In the genomic region with DNA sequence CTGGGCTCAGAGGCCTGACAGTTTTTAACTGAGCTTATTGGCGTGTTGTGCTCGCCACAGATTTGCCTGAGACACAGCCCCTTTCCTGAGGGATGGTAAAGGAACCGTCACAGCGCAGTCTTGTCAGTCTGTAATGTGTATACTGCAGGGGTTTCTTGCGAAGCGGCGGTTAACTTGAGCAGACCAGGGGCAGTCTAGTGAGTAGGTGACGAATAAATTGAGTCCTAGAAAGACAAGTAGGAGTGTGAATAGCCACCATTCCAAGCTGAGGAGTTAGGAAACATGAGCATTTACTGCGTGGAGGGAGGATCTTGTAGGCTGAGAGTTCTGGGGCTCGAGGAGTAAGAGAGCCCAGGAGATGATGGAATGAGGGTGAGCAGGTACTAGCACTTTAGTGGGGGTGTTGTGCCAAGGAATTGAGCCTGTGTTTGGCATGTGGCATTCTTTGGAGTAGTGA, we compare ENCODE assay signal across 8 cellular contexts. TPM values are rescaled to one million over a fixed set of nuclear protein-coding genes. Genes with fewer than 3 reads are reported as not detected.
DNase-seq lines count a peak whose midpoint lies in the region; ATAC-seq, FAIRE-seq and TF ChIP-seq lines count a peak whose summit lies in the region.

No MANE protein-coding gene starts in this region.

- FAIRE-seq in GM12892 (lab: Jason Lieb, UNC): no peak

- TF ChIP-seq CTCF in right atrium auricular region (IDR thresholded peaks at IDR 0.05) (no peak), GM10248 (IDR thresholded peaks at IDR 0.05; ENCODE audit: control extremely low read depth, extremely low read depth, low read depth, missing control alignments) (no peak)

- H3K9me3 ChIP-seq in right atrium auricular region: no peaks in the 10 kb centered on the region

- ATAC-seq in activated CD8-positive, alpha-beta T cell treated with anti-CD3 and anti-CD28 coated beads, Interleukin-2, amount 10 ng/mL, durations not matched to agents 7 days and 5 days: no peak
- no peak for ATAC-seq in stimulated activated effector memory CD8-positive, alpha-beta T cell treated with anti-CD3 and anti-CD28 coated beads, Interleukin-12 subunit alpha, Interleukin-12 subunit beta, amount 100 ng/mL, for 72 hours
- ATAC-seq in HG02588 (IDR thresholded peaks at IDR 0.05; ENCODE audit: unreplicated experiment): no peak

- CTCF ChIA-PET in activated CD8-positive, alpha-beta T cell treated with anti-CD3 and anti-CD28 coated beads, Interleukin-2, amount 10 ng/mL, durations not matched to agents 7 days and 5 days (lab: Charles Lee): interaction anchor here (0.7 to 6.3 kb wide), 7 partner anchors 9 to 65 kb away, joined by 3 to 98 read pairs (median 5); no protein-coding TSS in a partner anchor
- CTCF ChIA-PET in GM10248 (lab: Yijun Ruan, JAX): interaction anchor here (1.1 to 2.2 kb wide), 4 partner anchors 11 to 57 kb away, joined by 3 to 7 read pairs (median 4); no protein-coding TSS in a partner anchor

- H3K4me1 ChIP-seq in right atrium auricular region: peaks cover 0 to 49% of the 10 kb centered on the region in 2 donors

- peak; percentile 50 for DNase-seq in HT-29 (ENCODE audit: low spot score)
- DNase-seq in activated CD8-positive, alpha-beta T cell treated with anti-CD3 and anti-CD28 coated beads, Interleukin-2, amount 10 ng/mL, durations not matched to agents 7 days and 5 days: no peak
- DNase-seq in right atrium auricular region (ENCODE audit: low spot score): no peak
- no peak for DNase-seq in stimulated activated effector memory CD8-positive, alpha-beta T cell treated with anti-CD3 and anti-CD28 coated beads, Interleukin-12 subunit alpha, Interleukin-12 subunit beta, amount 100 ng/mL, for 72 hours (ENCODE audit: low spot score in 2 of 2)
- DNase-seq in A172 (ENCODE audit: low spot score): no peak
- DNase-seq in GM12892 (ENCODE audit: insufficient read length): no peak
- no peak for DNase-seq in GM10248 (ENCODE audit: extremely low spot score)

- no peaks in the 10 kb centered on the region for H3K36me3 ChIP-seq in right atrium auricular region

- H3K9me3 Mint-ChIP-seq in activated CD8-positive, alpha-beta T cell treated with anti-CD3 and anti-CD28 coated beads, Interleukin-2, amount 10 ng/mL, durations not matched to agents 7 days and 5 days (ENCODE audit: insufficient read depth): no peaks in the 10 kb centered on the region
- H3K9me3 Mint-ChIP-seq in stimulated activated effector memory CD8-positive, alpha-beta T cell treated with anti-CD3 and anti-CD28 coated beads, Interleukin-12 subunit alpha, Interleukin-12 subunit beta, amount 100 ng/mL, for 72 hours: no peaks in the 10 kb centered on the region

- TF ChIP-seq POLR2A in GM12892 (IDR thresholded peaks at IDR 0.05; ENCODE audit: low read depth, low read length): no peak

- peak overlapping the region; percentile 94 for H3K27ac ChIP-seq in right atrium auricular region

- H3K27me3 ChIP-seq in right atrium auricular region: no peaks in the 10 kb centered on the region

- no peaks in the 10 kb centered on the region for H3K27me3 Mint-ChIP-seq in activated CD8-positive, alpha-beta T cell treated with anti-CD3 and anti-CD28 coated beads, Interleukin-2, amount 10 ng/mL, durations not matched to agents 7 days and 5 days (ENCODE audit: low read depth)

- H3K4me1 Mint-ChIP-seq in activated CD8-positive, alpha-beta T cell treated with anti-CD3 and anti-CD28 coated beads, Interleukin-2, amount 10 ng/mL, durations not matched to agents 7 days and 5 days (ENCODE audit: low read depth): peaks cover 50% of the 10 kb centered on the region
- peaks cover 62% of the 10 kb centered on the region for H3K4me1 Mint-ChIP-seq in stimulated activated effector memory CD8-positive, alpha-beta T cell treated with anti-CD3 and anti-CD28 coated beads, Interleukin-12 subunit alpha, Interleukin-12 subunit beta, amount 100 ng/mL, for 72 hours

- H3K27ac Mint-ChIP-seq in activated CD8-positive, alpha-beta T cell treated with anti-CD3 and anti-CD28 coated beads, Interleukin-2, amount 10 ng/mL, durations not matched to agents 7 days and 5 days: peak overlapping the region; percentile 92
- peak overlapping the region; percentile 97 for H3K27ac Mint-ChIP-seq in stimulated activated effector memory CD8-positive, alpha-beta T cell treated with anti-CD3 and anti-CD28 coated beads, Interleukin-12 subunit alpha, Interleukin-12 subunit beta, amount 100 ng/mL, for 72 hours

- peaks cover 41% of the 10 kb centered on the region for H3K36me3 Mint-ChIP-seq in activated CD8-positive, alpha-beta T cell treated with anti-CD3 and anti-CD28 coated beads, Interleukin-2, amount 10 ng/mL, durations not matched to agents 7 days and 5 days (ENCODE audit: low read depth)
- peaks cover 62% of the 10 kb centered on the region for H3K36me3 Mint-ChIP-seq in stimulated activated effector memory CD8-positive, alpha-beta T cell treated with anti-CD3 and anti-CD28 coated beads, Interleukin-12 subunit alpha, Interleukin-12 subunit beta, amount 100 ng/mL, for 72 hours

- H3K4me3 Mint-ChIP-seq in activated CD8-positive, alpha-beta T cell treated with anti-CD3 and anti-CD28 coated beads, Interleukin-2, amount 10 ng/mL, durations not matched to agents 7 days and 5 days: peak overlapping the region; percentile 90
- H3K4me3 Mint-ChIP-seq in stimulated activated effector memory CD8-positive, alpha-beta T cell treated with anti-CD3 and anti-CD28 coated beads, Interleukin-12 subunit alpha, Interleukin-12 subunit beta, amount 100 ng/mL, for 72 hours: peak overlapping the region; percentile 88

- POLR2A ChIA-PET in activated CD8-positive, alpha-beta T cell treated with anti-CD3 and anti-CD28 coated beads, Interleukin-2, amount 10 ng/mL, durations not matched to agents 7 days and 5 days (lab: Charles Lee): interaction anchor here (0.6 to 3.5 kb wide), 17 partner anchors 9 to 66 kb away, joined by 3 to 28 read pairs (median 5); no protein-coding TSS in a partner anchor
- POLR2A ChIA-PET in GM10248 (lab: Yijun Ruan, JAX): interaction anchor here (0.5 kb wide), 1 partner anchor 124 kb away, joined by 3 read pairs; no protein-coding TSS in a partner anchor

- peak overlapping the region; percentile 85 for H3K4me3 ChIP-seq in right atrium auricular region

RNA-seq across cellular contexts. Expression of a gene that starts 1.4 kb away (rescaled TPM):
- 110 and 127 TPM in 2 replicates for total RNA-seq in HT-29 (2014; rRNA removed; shearing (Covaris generic))
- 100 to 1,000 TPM; 155 to 161 TPM for total RNA-seq in activated CD8-positive, alpha-beta T cell treated with anti-CD3 and anti-CD28 coated beads, Interleukin-2, amount 10 ng/mL, durations not matched to agents 7 days and 5 days
- total RNA-seq in right atrium auricular region: 10 to 100 TPM; 18.8 to 40.6 TPM
- total RNA-seq in A172 (2014; rRNA removed; shearing (Covaris generic)): 24.7 and 29.7 TPM in 2 replicates
- polyA plus RNA-seq in GM12892 (2012; ENCODE audit: missing spikeins): 23.7 TPM

RNA-seq across cellular contexts. Expression of a gene that starts 13.2 kb away (rescaled TPM):
- 12.8 and 15.7 TPM in 2 replicates for total RNA-seq in HT-29 (2014; rRNA removed; shearing (Covaris generic))
- 10 to 100 TPM; 29.2 to 30.1 TPM for total RNA-seq in activated CD8-positive, alpha-beta T cell treated with anti-CD3 and anti-CD28 coated beads, Interleukin-2, amount 10 ng/mL, durations not matched to agents 7 days and 5 days
- 10 to 100 TPM; 16.0 to 21.9 TPM for total RNA-seq in right atrium auricular region
- 12.0 and 13.6 TPM in 2 replicates for total RNA-seq in A172 (2014; rRNA removed; shearing (Covaris generic))
- 17.4 TPM for polyA plus RNA-seq in GM12892 (2012; ENCODE audit: missing spikeins)
